15 cellular contexts compared by ENCODE assay signal in genomic region chr17:41402161-41402560, GRCh38. TPM values are rescaled to one million over a fixed set of nuclear protein-coding genes. Genes with fewer than 3 reads are reported as not detected.
DNase-seq lines count a peak whose midpoint lies in the region; ATAC-seq and TF ChIP-seq lines count a peak whose summit lies in the region.
"Had no signal": no experiment of that assay in that cellular context is flagged by ENCODE, and none has a peak within 500 bp of the region (broad histone marks: within the 10 kb centered on the region; RNA-seq: fewer than 3 reads in every experiment).

No MANE protein-coding gene starts in this region.

- H3K27ac Mint-ChIP-seq in activated naive CD8-positive, alpha-beta T cell treated with anti-CD3 and anti-CD28 coated beads, Interleukin-2, amount 50 U/mL, for 24 hours, result peak overlapping the region; percentile 28
- H3K27ac Mint-ChIP-seq in activated naive CD8-positive, alpha-beta T cell treated with anti-CD3 and anti-CD28 coated beads for 36 hours, result no peak overlapping the region
- H3K27ac Mint-ChIP-seq in activated T-helper 1 cell treated with anti-CD3 and anti-CD28 coated beads, Interleukin-12 subunit alpha, Interleukin-12 subunit beta, Interleukin-2, Interleukin-4 antibody, amounts not matched to agents 30 ng/mL and 10 ng/mL and 1 ng/mL, durations not matched to agents 14 hours and 24 hours and 36 hours, result peak overlapping the region; percentile 59
- H3K27ac Mint-ChIP-seq in type B pancreatic cell, result peak overlapping the region; percentile 44

- H3K4me1 ChIP-seq in foreskin keratinocyte (peaks cover 25% of the 10 kb centered on the region), psoas muscle (no peaks in the 10 kb centered on the region)
- H3K4me1 ChIP-seq: parathyroid adenoma had no signal

- no peak overlapping the region for H3K4me3 Mint-ChIP-seq in activated naive CD8-positive, alpha-beta T cell treated with anti-CD3 and anti-CD28 coated beads, Interleukin-2, amount 50 U/mL, for 24 hours
- no peak overlapping the region for H3K4me3 Mint-ChIP-seq in activated naive CD8-positive, alpha-beta T cell treated with anti-CD3 and anti-CD28 coated beads for 36 hours
- no peak overlapping the region for H3K4me3 Mint-ChIP-seq in activated T-helper 1 cell treated with anti-CD3 and anti-CD28 coated beads, Interleukin-12 subunit alpha, Interleukin-12 subunit beta, Interleukin-2, Interleukin-4 antibody, amounts not matched to agents 30 ng/mL and 10 ng/mL and 1 ng/mL, durations not matched to agents 14 hours and 24 hours and 36 hours
- no peak overlapping the region for H3K4me3 Mint-ChIP-seq in type B pancreatic cell

- 59 to 86% (median 83%) methylated on average over 5 of the region's 5 CpGs for WGBS in psoas muscle, 3 donors

- no peak for ATAC-seq in activated naive CD8-positive, alpha-beta T cell treated with anti-CD3 and anti-CD28 coated beads, Interleukin-2, amount 50 U/mL, for 24 hours
- no peak for ATAC-seq in foreskin keratinocyte
- no peak for ATAC-seq in psoas muscle
- ATAC-seq in GM21717 (IDR thresholded peaks at IDR 0.05; ENCODE audit: unreplicated experiment), result no peak
- ATAC-seq: left colon, Right ventricle myocardium inferior had no signal

- H3K27me3 Mint-ChIP-seq in activated naive CD8-positive, alpha-beta T cell treated with anti-CD3 and anti-CD28 coated beads, Interleukin-2, amount 50 U/mL, for 24 hours, result peaks cover 6% of the 10 kb centered on the region
- peaks cover 3% of the 10 kb centered on the region for H3K27me3 Mint-ChIP-seq in activated naive CD8-positive, alpha-beta T cell treated with anti-CD3 and anti-CD28 coated beads for 36 hours
- peaks cover 5% of the 10 kb centered on the region for H3K27me3 Mint-ChIP-seq in activated T-helper 1 cell treated with anti-CD3 and anti-CD28 coated beads, Interleukin-12 subunit alpha, Interleukin-12 subunit beta, Interleukin-2, Interleukin-4 antibody, amounts not matched to agents 30 ng/mL and 10 ng/mL and 1 ng/mL, durations not matched to agents 14 hours and 24 hours and 36 hours (ENCODE audit: insufficient read depth)
- H3K27me3 Mint-ChIP-seq in type B pancreatic cell, result no peaks in the 10 kb centered on the region

- H3K36me3 Mint-ChIP-seq in activated naive CD8-positive, alpha-beta T cell treated with anti-CD3 and anti-CD28 coated beads, Interleukin-2, amount 50 U/mL, for 24 hours (ENCODE audit: low read depth), result no peaks in the 10 kb centered on the region
- no peaks in the 10 kb centered on the region for H3K36me3 Mint-ChIP-seq in activated naive CD8-positive, alpha-beta T cell treated with anti-CD3 and anti-CD28 coated beads for 36 hours
- H3K36me3 Mint-ChIP-seq in activated T-helper 1 cell treated with anti-CD3 and anti-CD28 coated beads, Interleukin-12 subunit alpha, Interleukin-12 subunit beta, Interleukin-2, Interleukin-4 antibody, amounts not matched to agents 30 ng/mL and 10 ng/mL and 1 ng/mL, durations not matched to agents 14 hours and 24 hours and 36 hours (ENCODE audit: low read depth), result peaks cover 2% of the 10 kb centered on the region
- no peaks in the 10 kb centered on the region for H3K36me3 Mint-ChIP-seq in type B pancreatic cell

- H3K27ac ChIP-seq in foreskin keratinocyte (peak overlapping the region; percentile 87), psoas muscle (no peak overlapping the region)
- H3K27ac ChIP-seq: hepatocyte, parathyroid adenoma had no signal

- intact Hi-C loops in activated T-helper 1 cell treated with anti-CD3 and anti-CD28 coated beads, Interleukin-12 subunit alpha, Interleukin-12 subunit beta, Interleukin-2, Interleukin-4 antibody, amounts not matched to agents 30 ng/mL and 10 ng/mL and 1 ng/mL, durations not matched to agents 14 hours and 24 hours and 36 hours (cut with micrococcal nuclease), result loop anchor here (10.0 kb wide), 1 partner anchor 263 kb away; no protein-coding TSS in a partner anchor
- intact Hi-C loops in psoas muscle (cut with DNase I), result no loop called here

- peaks cover 35% of the 10 kb centered on the region for H3K4me1 Mint-ChIP-seq in activated naive CD8-positive, alpha-beta T cell treated with anti-CD3 and anti-CD28 coated beads, Interleukin-2, amount 50 U/mL, for 24 hours
- H3K4me1 Mint-ChIP-seq in activated naive CD8-positive, alpha-beta T cell treated with anti-CD3 and anti-CD28 coated beads for 36 hours, result peaks cover 23% of the 10 kb centered on the region
- H3K4me1 Mint-ChIP-seq in activated T-helper 1 cell treated with anti-CD3 and anti-CD28 coated beads, Interleukin-12 subunit alpha, Interleukin-12 subunit beta, Interleukin-2, Interleukin-4 antibody, amounts not matched to agents 30 ng/mL and 10 ng/mL and 1 ng/mL, durations not matched to agents 14 hours and 24 hours and 36 hours (ENCODE audit: low read depth), result peaks cover 26% of the 10 kb centered on the region
- peaks cover 19% of the 10 kb centered on the region for H3K4me1 Mint-ChIP-seq in type B pancreatic cell (ENCODE audit: unreplicated experiment)

- no peak for TF ChIP-seq CTCF in foreskin keratinocyte (conservative IDR thresholded peaks at IDR 0.05)
- TF ChIP-seq CTCF in type B pancreatic cell (conservative IDR thresholded peaks at IDR 0.05), result no peak
- no peak for TF ChIP-seq CTCF in psoas muscle (IDR thresholded peaks at IDR 0.05)

- H3K36me3 ChIP-seq in psoas muscle (ENCODE audit: insufficient read depth in 1 of 2, low read depth in 1 of 2), result no peaks in the 10 kb centered on the region

- no peaks in the 10 kb centered on the region for H3K27me3 ChIP-seq in foreskin keratinocyte
- no peaks in the 10 kb centered on the region for H3K27me3 ChIP-seq in psoas muscle (ENCODE audit: insufficient read depth in 3 of 3, low read length in 2 of 3)
- H3K27me3 ChIP-seq: hepatocyte had no signal

- no peak for DNase-seq in activated naive CD8-positive, alpha-beta T cell treated with anti-CD3 and anti-CD28 coated beads, Interleukin-2, amount 50 U/mL, for 24 hours
- no peak for DNase-seq in activated naive CD8-positive, alpha-beta T cell treated with anti-CD3 and anti-CD28 coated beads for 36 hours
- no peak for DNase-seq in activated T-helper 1 cell treated with anti-CD3 and anti-CD28 coated beads, Interleukin-12 subunit alpha, Interleukin-12 subunit beta, Interleukin-2, Interleukin-4 antibody, amounts not matched to agents 30 ng/mL and 10 ng/mL and 1 ng/mL, durations not matched to agents 14 hours and 24 hours and 36 hours (ENCODE audit: low spot score)
- DNase-seq in foreskin keratinocyte, result peak in 1 of 2 donors; percentile 50
- no peak for DNase-seq in type B pancreatic cell (ENCODE audit: extremely low spot score, unreplicated experiment)
- no peak for DNase-seq in psoas muscle
- no peak for DNase-seq in NCI-H2081 (lab: John Stamatoyannopoulos, UW)
- DNase-seq: aorta, KG1, left colon, T-helper 9 cell had no signal

- H3K9me3 Mint-ChIP-seq in activated naive CD8-positive, alpha-beta T cell treated with anti-CD3 and anti-CD28 coated beads, Interleukin-2, amount 50 U/mL, for 24 hours, result no peaks in the 10 kb centered on the region
- H3K9me3 Mint-ChIP-seq in activated naive CD8-positive, alpha-beta T cell treated with anti-CD3 and anti-CD28 coated beads for 36 hours, result no peaks in the 10 kb centered on the region
- no peaks in the 10 kb centered on the region for H3K9me3 Mint-ChIP-seq in activated T-helper 1 cell treated with anti-CD3 and anti-CD28 coated beads, Interleukin-12 subunit alpha, Interleukin-12 subunit beta, Interleukin-2, Interleukin-4 antibody, amounts not matched to agents 30 ng/mL and 10 ng/mL and 1 ng/mL, durations not matched to agents 14 hours and 24 hours and 36 hours
- no peaks in the 10 kb centered on the region for H3K9me3 Mint-ChIP-seq in type B pancreatic cell

- H3K9me3 ChIP-seq in psoas muscle, result no peaks in the 10 kb centered on the region

- no peak overlapping the region for H3K4me3 ChIP-seq in psoas muscle
- H3K4me3 ChIP-seq: hepatocyte had no signal

RNA-seq across cellular contexts. Expression of gene KRT31, which starts 4.8 kb away (rescaled TPM):
- not detected for total RNA-seq in activated naive CD8-positive, alpha-beta T cell treated with anti-CD3 and anti-CD28 coated beads for 36 hours
- not detected in 2 replicates for total RNA-seq in activated T-helper 1 cell treated with anti-CD3 and anti-CD28 coated beads, Interleukin-12 subunit alpha, Interleukin-12 subunit beta, Interleukin-2, Interleukin-4 antibody, amounts not matched to agents 30 ng/mL and 10 ng/mL and 1 ng/mL, durations not matched to agents 14 hours and 24 hours and 36 hours
- total RNA-seq in foreskin keratinocyte, result 5.3 and 27.0 TPM in 2 replicates
- 8.3 and 39.4 TPM in 2 replicates for polyA plus RNA-seq in foreskin keratinocyte
- total RNA-seq in type B pancreatic cell (ENCODE audit: low replicate concordance), result 0.79 TPM in 1 of 2 replicates, not detected in the other
- 1 to 10 TPM in 2 of 4 donors, under 1 TPM in 2; 0.38 to 4.6 (median 2.7) TPM for total RNA-seq in psoas muscle
- polyA plus RNA-seq in psoas muscle, result 1 to 10 TPM in 1 of 3 donors, under 1 TPM in 2; 0.18 to 2.8 (median 0.23) TPM
- total RNA-seq: aorta, hepatocyte, left colon, Right ventricle myocardium inferior had no signal
- polyA plus RNA-seq: aorta, hepatocyte had no signal

RNA-seq across cellular contexts. Expression of gene KRT34, which starts 20.1 kb away (rescaled TPM):
- total RNA-seq in activated naive CD8-positive, alpha-beta T cell treated with anti-CD3 and anti-CD28 coated beads for 36 hours, result not detected
- total RNA-seq in activated T-helper 1 cell treated with anti-CD3 and anti-CD28 coated beads, Interleukin-12 subunit alpha, Interleukin-12 subunit beta, Interleukin-2, Interleukin-4 antibody, amounts not matched to agents 30 ng/mL and 10 ng/mL and 1 ng/mL, durations not matched to agents 14 hours and 24 hours and 36 hours, result not detected in 2 replicates
- 11.8 and 20.8 TPM in 2 replicates for total RNA-seq in foreskin keratinocyte
- polyA plus RNA-seq in foreskin keratinocyte, result 12.5 and 21.0 TPM in 2 replicates
- total RNA-seq in type B pancreatic cell (ENCODE audit: low replicate concordance), result not detected in 2 replicates
- total RNA-seq in psoas muscle, result not detected
- not detected for polyA plus RNA-seq in psoas muscle
- total RNA-seq: aorta, Right ventricle myocardium inferior had no signal
- polyA plus RNA-seq: aorta, hepatocyte had no signal

RNA-seq across cellular contexts. Expression of gene KRT37, which starts 22.2 kb away (rescaled TPM):
- not detected for total RNA-seq in activated naive CD8-positive, alpha-beta T cell treated with anti-CD3 and anti-CD28 coated beads for 36 hours
- not detected in 2 replicates for total RNA-seq in activated T-helper 1 cell treated with anti-CD3 and anti-CD28 coated beads, Interleukin-12 subunit alpha, Interleukin-12 subunit beta, Interleukin-2, Interleukin-4 antibody, amounts not matched to agents 30 ng/mL and 10 ng/mL and 1 ng/mL, durations not matched to agents 14 hours and 24 hours and 36 hours
- total RNA-seq in foreskin keratinocyte (not detected in 2 replicates), type B pancreatic cell (ENCODE audit: low replicate concordance) (not detected in 2 replicates), psoas muscle (not detected)
- polyA plus RNA-seq in foreskin keratinocyte (0.04 TPM in 1 of 2 replicates, not detected in the other), psoas muscle (not detected)
- total RNA-seq: aorta, hepatocyte, left colon, Right ventricle myocardium inferior had no signal
- polyA plus RNA-seq: aorta, hepatocyte had no signal

RNA-seq across cellular contexts. Expression of gene KRT33B, which starts 32.5 kb away (rescaled TPM):
- not detected for total RNA-seq in activated naive CD8-positive, alpha-beta T cell treated with anti-CD3 and anti-CD28 coated beads for 36 hours
- not detected in 2 replicates for total RNA-seq in activated T-helper 1 cell treated with anti-CD3 and anti-CD28 coated beads, Interleukin-12 subunit alpha, Interleukin-12 subunit beta, Interleukin-2, Interleukin-4 antibody, amounts not matched to agents 30 ng/mL and 10 ng/mL and 1 ng/mL, durations not matched to agents 14 hours and 24 hours and 36 hours
- total RNA-seq in foreskin keratinocyte (0.31 and 0.60 TPM in 2 replicates), type B pancreatic cell (ENCODE audit: low replicate concordance) (not detected in 2 replicates), psoas muscle (not detected)
- polyA plus RNA-seq in foreskin keratinocyte (0.32 and 0.57 TPM in 2 replicates), psoas muscle (not detected)
- total RNA-seq: aorta, hepatocyte, left colon, Right ventricle myocardium inferior had no signal
- polyA plus RNA-seq: aorta had no signal

RNA-seq across cellular contexts. Expression of gene KRT38, which starts 38.6 kb away (rescaled TPM):
- not detected for total RNA-seq in activated naive CD8-positive, alpha-beta T cell treated with anti-CD3 and anti-CD28 coated beads for 36 hours
- not detected in 2 replicates for total RNA-seq in activated T-helper 1 cell treated with anti-CD3 and anti-CD28 coated beads, Interleukin-12 subunit alpha, Interleukin-12 subunit beta, Interleukin-2, Interleukin-4 antibody, amounts not matched to agents 30 ng/mL and 10 ng/mL and 1 ng/mL, durations not matched to agents 14 hours and 24 hours and 36 hours
- total RNA-seq in foreskin keratinocyte (not detected in 2 replicates), type B pancreatic cell (ENCODE audit: low replicate concordance) (not detected in 2 replicates), psoas muscle (not detected)
- polyA plus RNA-seq in foreskin keratinocyte (not detected in 2 replicates), psoas muscle (under 1 TPM in 1 of 3 donors, not detected in 2; 0.03 TPM)
- total RNA-seq: aorta, hepatocyte, left colon, Right ventricle myocardium inferior had no signal
- polyA plus RNA-seq: aorta, hepatocyte had no signal

Comparison
In these comparisons a context has a peak if more than half of its experiments do, and no peak if none do; other contexts are left out.
1. RNA of gene KRT34, which starts 20.1 kb away (total RNA-seq): 11.8 to 20.8 TPM in foreskin keratinocyte; not detected in activated naive CD8-positive, alpha-beta T cell treated with anti-CD3 and anti-CD28 coated beads for 36 hours, not detected in activated T-helper 1 cell treated with anti-CD3 and anti-CD28 coated beads, Interleukin-12 subunit alpha, Interleukin-12 subunit beta, Interleukin-2, Interleukin-4 antibody, amounts not matched to agents 30 ng/mL and 10 ng/mL and 1 ng/mL, durations not matched to agents 14 hours and 24 hours and 36 hours, not detected in type B pancreatic cell and not detected in psoas muscle; every median in the first group is over 10 times any median in the second.